Comparison of ENCODE assay signal across 9 cellular contexts in genomic region chr6:150004101-150004782, GRCh38. TPM values are rescaled to one million over a fixed set of nuclear protein-coding genes. Genes with fewer than 3 reads are reported as not detected.
DNase-seq lines count a peak whose midpoint lies in the region; ATAC-seq and TF ChIP-seq lines count a peak whose summit lies in the region.
"Had no signal": no experiment of that assay in that cellular context is flagged by ENCODE, and none has a peak within 500 bp of the region (broad histone marks: within the 10 kb centered on the region; RNA-seq: fewer than 3 reads in every experiment).

No MANE protein-coding gene starts in this region.

- H3K9me3 Mint-ChIP-seq in activated T-helper 1 cell treated with anti-CD3 and anti-CD28 coated beads, Interleukin-12 subunit alpha, Interleukin-12 subunit beta, Interleukin-2, Interleukin-4 antibody, amounts not matched to agents 30 ng/mL and 10 ng/mL and 1 ng/mL, durations not matched to agents 14 hours and 24 hours and 36 hours = peaks cover 12% of the 10 kb centered on the region
- no peaks in the 10 kb centered on the region for H3K9me3 Mint-ChIP-seq in immature natural killer cell

- no peaks in the 10 kb centered on the region for H3K36me3 ChIP-seq in suprapubic skin

- no peak overlapping the region for H3K27ac ChIP-seq in suprapubic skin

- TF ChIP-seq POLR2A in suprapubic skin (IDR thresholded peaks at IDR 0.05) = no peak

- peak; percentile 33 for ATAC-seq in HG03378 (IDR thresholded peaks at IDR 0.05; ENCODE audit: unreplicated experiment)
- ATAC-seq in HG03521 (IDR thresholded peaks at IDR 0.05; ENCODE audit: unreplicated experiment) = no peak

- peaks cover 18% of the 10 kb centered on the region for H3K27me3 Mint-ChIP-seq in activated T-helper 1 cell treated with anti-CD3 and anti-CD28 coated beads, Interleukin-12 subunit alpha, Interleukin-12 subunit beta, Interleukin-2, Interleukin-4 antibody, amounts not matched to agents 30 ng/mL and 10 ng/mL and 1 ng/mL, durations not matched to agents 14 hours and 24 hours and 36 hours (ENCODE audit: insufficient read depth)
- peaks cover 2 to 12% (median 9%) of the 10 kb centered on the region in 3 donors for H3K27me3 Mint-ChIP-seq in immature natural killer cell (ENCODE audit: low read depth in 3 of 3)

- H3K4me3 Mint-ChIP-seq in activated T-helper 1 cell treated with anti-CD3 and anti-CD28 coated beads, Interleukin-12 subunit alpha, Interleukin-12 subunit beta, Interleukin-2, Interleukin-4 antibody, amounts not matched to agents 30 ng/mL and 10 ng/mL and 1 ng/mL, durations not matched to agents 14 hours and 24 hours and 36 hours = peak overlapping the region; percentile 82
- H3K4me3 Mint-ChIP-seq in immature natural killer cell = peak overlapping the region; percentile 91 to 97 (median 96)

- peaks cover 19% of the 10 kb centered on the region for H3K4me1 ChIP-seq in suprapubic skin

- H3K27me3 ChIP-seq in suprapubic skin = peaks cover 84% of the 10 kb centered on the region

- H3K36me3 Mint-ChIP-seq in activated T-helper 1 cell treated with anti-CD3 and anti-CD28 coated beads, Interleukin-12 subunit alpha, Interleukin-12 subunit beta, Interleukin-2, Interleukin-4 antibody, amounts not matched to agents 30 ng/mL and 10 ng/mL and 1 ng/mL, durations not matched to agents 14 hours and 24 hours and 36 hours (ENCODE audit: low read depth) = peaks cover 16% of the 10 kb centered on the region
- H3K36me3 Mint-ChIP-seq in immature natural killer cell = peaks cover 0 to 4% (median 0%) of the 10 kb centered on the region in 3 donors

- no peak for TF ChIP-seq EP300 in suprapubic skin (IDR thresholded peaks at IDR 0.05)

- TF ChIP-seq CTCF in suprapubic skin (IDR thresholded peaks at IDR 0.05) = no peak

- WGBS in suprapubic skin = 45% methylated on average over 13 of the region's 14 CpGs

- H3K4me3 ChIP-seq in suprapubic skin = peak overlapping the region; percentile 59

- H3K9me3 ChIP-seq in suprapubic skin = no peaks in the 10 kb centered on the region

- peak overlapping the region; percentile 87 for H3K27ac Mint-ChIP-seq in activated T-helper 1 cell treated with anti-CD3 and anti-CD28 coated beads, Interleukin-12 subunit alpha, Interleukin-12 subunit beta, Interleukin-2, Interleukin-4 antibody, amounts not matched to agents 30 ng/mL and 10 ng/mL and 1 ng/mL, durations not matched to agents 14 hours and 24 hours and 36 hours
- H3K27ac Mint-ChIP-seq in immature natural killer cell = peak overlapping the region; percentile 41 to 97 (median 90)

- intact Hi-C loops in activated T-helper 1 cell treated with anti-CD3 and anti-CD28 coated beads, Interleukin-12 subunit alpha, Interleukin-12 subunit beta, Interleukin-2, Interleukin-4 antibody, amounts not matched to agents 30 ng/mL and 10 ng/mL and 1 ng/mL, durations not matched to agents 14 hours and 24 hours and 36 hours (cut with micrococcal nuclease) = loop anchor here (2.0 to 10.0 kb wide), 5 partner anchors 65 to 1391 kb away; partner anchors contain the start of genes PPIL4 and ZBTB2

- peaks cover 68% of the 10 kb centered on the region for H3K4me1 Mint-ChIP-seq in activated T-helper 1 cell treated with anti-CD3 and anti-CD28 coated beads, Interleukin-12 subunit alpha, Interleukin-12 subunit beta, Interleukin-2, Interleukin-4 antibody, amounts not matched to agents 30 ng/mL and 10 ng/mL and 1 ng/mL, durations not matched to agents 14 hours and 24 hours and 36 hours (ENCODE audit: low read depth)
- peaks cover 39 to 50% of the 10 kb centered on the region in 2 donors for H3K4me1 Mint-ChIP-seq in immature natural killer cell

- peak; percentile 31 for DNase-seq in activated CD4-positive, alpha-beta T cell treated with anti-CD3 and anti-CD28 coated beads for 48 hours
- no peak for DNase-seq in activated CD4-positive, alpha-beta T cell treated with anti-CD3 and anti-CD28 coated beads, Interleukin-2, amount 50 U/mL, for 48 hours
- DNase-seq in activated T-helper 1 cell treated with anti-CD3 and anti-CD28 coated beads, Interleukin-12 subunit alpha, Interleukin-12 subunit beta, Interleukin-2, Interleukin-4 antibody, amounts not matched to agents 30 ng/mL and 10 ng/mL and 1 ng/mL, durations not matched to agents 14 hours and 24 hours and 36 hours (ENCODE audit: low spot score) = peak; percentile 64
- DNase-seq in immature natural killer cell (peak; percentile 36 to 67 (median 41)), suprapubic skin (ENCODE audit: low spot score in 2 of 2) (no peak), NCI-H1092 (lab: John Stamatoyannopoulos, UW) (no peak)

RNA-seq across cellular contexts. Expression of gene RAET1L, which starts 21.1 kb away (rescaled TPM):
- not detected in 2 replicates for total RNA-seq in activated T-helper 1 cell treated with anti-CD3 and anti-CD28 coated beads, Interleukin-12 subunit alpha, Interleukin-12 subunit beta, Interleukin-2, Interleukin-4 antibody, amounts not matched to agents 30 ng/mL and 10 ng/mL and 1 ng/mL, durations not matched to agents 14 hours and 24 hours and 36 hours
- not detected for polyA plus RNA-seq in immature natural killer cell
- 1 to 10 TPM; 1.6 to 8.0 (median 4.2) TPM for total RNA-seq in suprapubic skin
- total RNA-seq: dermis microvascular lymphatic vessel endothelial cell had no signal

RNA-seq across cellular contexts. Expression of gene ULBP1, which starts 40.5 kb away (rescaled TPM):
- 0.91 and 0.99 TPM in 2 replicates for total RNA-seq in activated T-helper 1 cell treated with anti-CD3 and anti-CD28 coated beads, Interleukin-12 subunit alpha, Interleukin-12 subunit beta, Interleukin-2, Interleukin-4 antibody, amounts not matched to agents 30 ng/mL and 10 ng/mL and 1 ng/mL, durations not matched to agents 14 hours and 24 hours and 36 hours
- not detected for polyA plus RNA-seq in immature natural killer cell
- under 1 TPM in 2 of 4 donors, not detected in 2; 0.34 to 0.47 TPM for total RNA-seq in suprapubic skin

Comparison
In these comparisons a context has a peak if more than half of its experiments do, and no peak if none do; other contexts are left out.
1. DNase-seq: peak in activated CD4-positive, alpha-beta T cell treated with anti-CD3 and anti-CD28 coated beads for 48 hours (single experiment), activated T-helper 1 cell treated with anti-CD3 and anti-CD28 coated beads, Interleukin-12 subunit alpha, Interleukin-12 subunit beta, Interleukin-2, Interleukin-4 antibody, amounts not matched to agents 30 ng/mL and 10 ng/mL and 1 ng/mL, durations not matched to agents 14 hours and 24 hours and 36 hours (single experiment) and immature natural killer cell (3 of 3); none in activated CD4-positive, alpha-beta T cell treated with anti-CD3 and anti-CD28 coated beads, Interleukin-2, amount 50 U/mL, for 48 hours (0 of 2), suprapubic skin (0 of 2) and NCI-H1092 (single experiment).